Comparison of ENCODE assay signal across 28 cellular contexts in genomic region chr5:172358345-172358744, GRCh38.
"Had no signal": no experiment of that assay in that cellular context is flagged by ENCODE, and none has a peak within 500 bp of the region (broad histone marks: within the 10 kb centered on the region; RNA-seq: fewer than 3 reads in every experiment).

No MANE protein-coding gene starts in this region.

- H3K4me3 ChIP-seq: left ventricle myocardium inferior, lung, ovary, right atrium auricular region, right lobe of liver, smooth muscle cell, testis, thyroid gland, transverse colon, upper lobe of left lung, vagina had no signal

- FAIRE-seq: islet of Langerhans, kidney had no signal

- H3K9me3 ChIP-seq: left ventricle myocardium inferior, ovary, right atrium auricular region, right lobe of liver, testis, thyroid gland, transverse colon, upper lobe of left lung, vagina had no signal

- H3K27me3 ChIP-seq: ovary, right atrium auricular region, right lobe of liver, testis, thyroid gland, transverse colon, upper lobe of left lung, vagina had no signal

- H3K27ac ChIP-seq: left ventricle myocardium inferior, ovary, right atrium auricular region, right lobe of liver, testis, thyroid gland, transverse colon, upper lobe of left lung, vagina had no signal

- H3K27ac Mint-ChIP-seq: immature natural killer cell; mesothelial cell of epicardium; naive B cell; natural killer cell; progenitor cell of endocrine pancreas; stimulated activated memory B cell treated with anti-CD40 and anti-IgM and Interleukin-4, amounts not matched to agents 10 μg/mL and 1 μg/mL and 100 μg/mL, for 72 hours; stimulated activated naive CD8-positive, alpha-beta T cell treated with anti-CD3 and anti-CD28 coated beads, Interleukin-15, amount 100 ng/mL, for 72 hours had no signal

- H3K4me3 Mint-ChIP-seq: immature natural killer cell; mesothelial cell of epicardium; naive B cell; natural killer cell; stimulated activated memory B cell treated with anti-CD40 and anti-IgM and Interleukin-4, amounts not matched to agents 10 μg/mL and 1 μg/mL and 100 μg/mL, for 72 hours; stimulated activated naive CD8-positive, alpha-beta T cell treated with anti-CD3 and anti-CD28 coated beads, Interleukin-15, amount 100 ng/mL, for 72 hours had no signal

- H3K4me1 Mint-ChIP-seq: immature natural killer cell; mesothelial cell of epicardium; naive B cell; natural killer cell; stimulated activated memory B cell treated with anti-CD40 and anti-IgM and Interleukin-4, amounts not matched to agents 10 μg/mL and 1 μg/mL and 100 μg/mL, for 72 hours had no signal

- H3K36me3 ChIP-seq: ovary, right lobe of liver had no signal

- H3K9me3 Mint-ChIP-seq: immature natural killer cell; mesothelial cell of epicardium; naive B cell; natural killer cell; stimulated activated memory B cell treated with anti-CD40 and anti-IgM and Interleukin-4, amounts not matched to agents 10 μg/mL and 1 μg/mL and 100 μg/mL, for 72 hours had no signal

- H3K27me3 Mint-ChIP-seq: progenitor cell of endocrine pancreas; stimulated activated naive CD8-positive, alpha-beta T cell treated with anti-CD3 and anti-CD28 coated beads, Interleukin-15, amount 100 ng/mL, for 72 hours had no signal

- H3K4me2 ChIP-seq: smooth muscle cell had no signal

- DNase-seq: hypothalamus; immature natural killer cell; kidney; left ventricle myocardium inferior; mesendoderm; naive B cell; natural killer cell; ovary; stimulated activated CD4-positive, alpha-beta T cell treated with anti-CD3 and anti-CD28 coated beads, Interleukin-1b, Interleukin-23, amount 100 ng/mL, for 48 hours; stimulated activated CD4-positive, alpha-beta T cell treated with anti-CD3 and anti-CD28 coated beads, Interleukin-2, amount 100 ng/mL, for 48 hours; stimulated activated CD4-positive, alpha-beta T cell treated with anti-CD3 and anti-CD28 coated beads, Interleukin-4, amount 100 ng/mL, for 4 hours; stimulated activated CD8-positive, alpha-beta memory T cell treated with anti-CD3 and anti-CD28 coated beads, Interleukin-4, amount 100 ng/mL, for 48 hours; stimulated activated naive CD4-positive, alpha-beta T cell treated with Interleukin-2 at 50 U/mL for 16 hours; stimulated activated naive CD8-positive, alpha-beta T cell treated with anti-CD3 and anti-CD28 coated beads, Interleukin-15, amount 100 ng/mL, for 72 hours; substantia nigra; testis; thyroid gland; transverse colon; upper lobe of left lung had no signal

- ATAC-seq: natural killer cell; right lobe of liver; stimulated activated memory B cell treated with anti-CD40 and anti-IgM and Interleukin-4, amounts not matched to agents 10 μg/mL and 1 μg/mL and 100 μg/mL, for 72 hours; stimulated activated naive CD8-positive, alpha-beta T cell treated with anti-CD3 and anti-CD28 coated beads, Interleukin-15, amount 100 ng/mL, for 72 hours had no signal

- H3K36me3 Mint-ChIP-seq: immature natural killer cell; naive B cell; natural killer cell; stimulated activated memory B cell treated with anti-CD40 and anti-IgM and Interleukin-4, amounts not matched to agents 10 μg/mL and 1 μg/mL and 100 μg/mL, for 72 hours had no signal

- H3K4me1 ChIP-seq: testis, thyroid gland, transverse colon, upper lobe of left lung had no signal
